In genomic region chr13:26760835-26761582, GRCh38 we compare ENCODE assay signal across 10 cellular contexts. TPM values are rescaled to one million over a fixed set of nuclear protein-coding genes. Genes with fewer than 3 reads are reported as not detected.
A peak's percentile ranks its signal among the peaks of the same experiment; 100 is the strongest.
DNase-seq lines count a peak whose midpoint lies in the region; ATAC-seq and TF ChIP-seq lines count a peak whose summit lies in the region.
"Had no signal": no experiment of that assay in that cellular context is flagged by ENCODE, and none has a peak within 500 bp of the region (broad histone marks: within the 10 kb centered on the region; RNA-seq: fewer than 3 reads in every experiment).

No MANE protein-coding gene starts in this region.

- no peak overlapping the region for H3K27ac ChIP-seq in foreskin keratinocyte
- H3K27ac ChIP-seq: transverse colon had no signal

- H3K4me3 ChIP-seq in NT2/D1 (ENCODE audit: insufficient read length, low read depth), result peak overlapping the region; percentile 28

- H3K9ac ChIP-seq in NT2/D1 (ENCODE audit: insufficient read length, low read depth), result no peak overlapping the region

- no peaks in the 10 kb centered on the region for H3K36me3 Mint-ChIP-seq in progenitor cell of endocrine pancreas (ENCODE audit: insufficient read depth)

- H3K36me3 ChIP-seq in NT2/D1 (ENCODE audit: insufficient read depth, insufficient read length, low read length), result no peaks in the 10 kb centered on the region
- H3K36me3 ChIP-seq: transverse colon had no signal

- peaks cover 89% of the 10 kb centered on the region for H3K27me3 Mint-ChIP-seq in progenitor cell of endocrine pancreas

- DNase-seq in NCI-H1417 (lab: John Stamatoyannopoulos, UW), result peak in 2 of 3 experiments; percentile 12 to 18
- no peak for DNase-seq in NCI-H1417 treated with DMSO at 0.1 percent for 48 hours (lab: John Stamatoyannopoulos, UW)
- no peak for DNase-seq in NT2/D1 (ENCODE audit: low read depth, low spot score)
- no peak for DNase-seq in foreskin keratinocyte
- DNase-seq in progenitor cell of endocrine pancreas (ENCODE audit: low spot score, unreplicated experiment), result no peak
- no peak for DNase-seq in OCI-M1 (lab: John Stamatoyannopoulos, UW)
- no peak for DNase-seq in NCI-H1930 (lab: John Stamatoyannopoulos, UW)
- DNase-seq: stimulated activated CD4-positive, alpha-beta T cell treated with anti-CD3 and anti-CD28 coated beads, Interleukin-1b, Interleukin-23, amount 100 ng/mL, for 48 hours; transverse colon had no signal

- no peak for TF ChIP-seq CTCF in foreskin keratinocyte (conservative IDR thresholded peaks at IDR 0.05)
- no peak for TF ChIP-seq CTCF in progenitor cell of endocrine pancreas (IDR thresholded peaks at IDR 0.05; ENCODE audit: unreplicated experiment)

- ATAC-seq in foreskin keratinocyte, result peak; percentile 45
- no peak for ATAC-seq in GM21723 (IDR thresholded peaks at IDR 0.05; ENCODE audit: unreplicated experiment)

- no peaks in the 10 kb centered on the region for H3K9me3 ChIP-seq in NT2/D1 (ENCODE audit: insufficient read depth, low read length)
- H3K9me3 ChIP-seq: transverse colon had no signal

- no peaks in the 10 kb centered on the region for H3K4me1 ChIP-seq in NT2/D1 (ENCODE audit: insufficient read depth, insufficient read length)
- no peaks in the 10 kb centered on the region for H3K4me1 ChIP-seq in foreskin keratinocyte

- peaks cover 3% of the 10 kb centered on the region for H3K4me1 Mint-ChIP-seq in progenitor cell of endocrine pancreas (ENCODE audit: low read depth)

- no peak overlapping the region for H3K27ac Mint-ChIP-seq in progenitor cell of endocrine pancreas

- H3K4me3 Mint-ChIP-seq in progenitor cell of endocrine pancreas (ENCODE audit: low read depth), result peak overlapping the region; percentile 40

- no peaks in the 10 kb centered on the region for H3K9me3 Mint-ChIP-seq in progenitor cell of endocrine pancreas (ENCODE audit: low read depth)

- H3K27me3 ChIP-seq in NT2/D1 (ENCODE audit: insufficient read depth, insufficient read length) (peaks cover 63% of the 10 kb centered on the region), foreskin keratinocyte (peaks cover 81% of the 10 kb centered on the region)

RNA-seq across cellular contexts. Expression of gene GPR12, which starts 0.4 kb away (rescaled TPM):
- total RNA-seq in foreskin keratinocyte (not detected in 2 replicates), progenitor cell of endocrine pancreas (not detected in 2 replicates)
- polyA plus RNA-seq in foreskin keratinocyte, result not detected in 2 replicates

Comparison
In these comparisons a context has a peak if more than half of its experiments do, and no peak if none do; other contexts are left out.
1. DNase-seq: peak in NCI-H1417 (2 of 3); none in NCI-H1417 treated with DMSO at 0.1 percent for 48 hours (single experiment), NT2/D1 (single experiment), foreskin keratinocyte (0 of 2), progenitor cell of endocrine pancreas (single experiment), OCI-M1 (single experiment) and NCI-H1930 (0 of 2).